ENCODE assay signal across 12 cellular contexts in the genomic region with DNA sequence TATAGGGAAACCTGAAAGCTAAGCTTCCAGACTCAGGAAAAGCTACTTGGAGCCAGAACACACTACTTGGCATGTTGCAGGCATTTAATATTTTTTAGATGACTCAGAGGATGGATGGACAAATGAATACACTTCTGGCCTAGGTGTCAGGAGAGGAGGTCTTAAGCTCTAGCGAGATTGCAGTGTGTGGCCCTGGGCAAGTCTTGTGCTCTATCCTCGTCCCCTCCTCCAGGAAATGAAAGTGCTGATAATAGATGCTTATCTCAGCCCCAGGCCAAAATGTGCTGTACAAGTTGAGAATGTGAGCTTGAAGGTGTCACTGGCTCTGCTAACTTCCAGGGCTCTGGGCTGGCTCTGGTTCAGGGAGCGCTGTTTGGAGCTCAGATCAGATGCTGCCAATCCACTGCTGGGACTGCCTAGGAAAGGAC.
DNase-seq lines count a peak whose midpoint lies in the region; ATAC-seq and TF ChIP-seq lines count a peak whose summit lies in the region.
"Had no signal": no experiment of that assay in that cellular context is flagged by ENCODE, and none has a peak within 500 bp of the region (broad histone marks: within the 10 kb centered on the region; RNA-seq: fewer than 3 reads in every experiment).

No MANE protein-coding gene starts in this region.

- DNase-seq in GM03348 (ENCODE audit: low spot score) = peak; percentile 76
- DNase-seq in RKO (ENCODE audit: low spot score) = peak; percentile 28
- peak; percentile 10 for DNase-seq in fibroblast of peridontal ligament (ENCODE audit: extremely low read depth)
- peak in 1 of 2 donors; percentile 75 for DNase-seq in psoas muscle
- DNase-seq in activated CD4-positive, alpha-beta memory T cell treated with anti-CD3 and anti-CD28 coated beads for 36 hours = no peak
- DNase-seq in activated CD8-positive, alpha-beta memory T cell treated with anti-CD3 and anti-CD28 coated beads for 24 hours = no peak
- DNase-seq in activated CD4-positive, alpha-beta T cell treated with anti-CD3 and anti-CD28 coated beads, Interleukin-2, amount 10 ng/mL, durations not matched to agents 24 days and 14 days = no peak
- DNase-seq: activated CD4-positive, CD25-positive, alpha-beta regulatory T cell; amygdala; NCI-H526; transverse colon had no signal

- H3K36me3 ChIP-seq in psoas muscle (ENCODE audit: insufficient read depth in 1 of 2, low read depth in 1 of 2) = no peaks in the 10 kb centered on the region
- H3K36me3 ChIP-seq: transverse colon had no signal

- no peaks in the 10 kb centered on the region for H3K9me3 Mint-ChIP-seq in activated CD4-positive, alpha-beta memory T cell treated with anti-CD3 and anti-CD28 coated beads for 36 hours
- H3K9me3 Mint-ChIP-seq in activated CD4-positive, alpha-beta T cell treated with anti-CD3 and anti-CD28 coated beads, Interleukin-2, amount 10 ng/mL, durations not matched to agents 24 days and 14 days = no peaks in the 10 kb centered on the region

- H3K4me1 ChIP-seq in psoas muscle = peaks cover 31% of the 10 kb centered on the region

- TF ChIP-seq CTCF in psoas muscle (IDR thresholded peaks at IDR 0.05) = no peak

- no peak overlapping the region for H3K4me3 ChIP-seq in psoas muscle
- H3K4me3 ChIP-seq: transverse colon had no signal

- no peak overlapping the region for H3K4me3 Mint-ChIP-seq in activated CD4-positive, alpha-beta memory T cell treated with anti-CD3 and anti-CD28 coated beads for 36 hours
- no peak overlapping the region for H3K4me3 Mint-ChIP-seq in activated CD4-positive, alpha-beta T cell treated with anti-CD3 and anti-CD28 coated beads, Interleukin-2, amount 10 ng/mL, durations not matched to agents 24 days and 14 days

- no peak overlapping the region for H3K27ac Mint-ChIP-seq in activated CD4-positive, alpha-beta memory T cell treated with anti-CD3 and anti-CD28 coated beads for 36 hours
- no peak overlapping the region for H3K27ac Mint-ChIP-seq in activated CD4-positive, alpha-beta T cell treated with anti-CD3 and anti-CD28 coated beads, Interleukin-2, amount 10 ng/mL, durations not matched to agents 24 days and 14 days

- ATAC-seq in psoas muscle (peak; percentile 67 to 84 (median 76)), GM21576 (IDR thresholded peaks at IDR 0.05; ENCODE audit: unreplicated experiment) (no peak)

- intact Hi-C loops in psoas muscle (cut with DNase I) = loop anchor here in 1 of 2 donors (5.0 kb wide), 1 partner anchor 134 kb away; no protein-coding TSS in a partner anchor
- intact Hi-C loops in activated CD4-positive, alpha-beta memory T cell treated with anti-CD3 and anti-CD28 coated beads for 36 hours (cut with micrococcal nuclease) = no loop called here
- intact Hi-C loops in activated CD4-positive, alpha-beta T cell treated with anti-CD3 and anti-CD28 coated beads, Interleukin-2, amount 10 ng/mL, durations not matched to agents 24 days and 14 days (cut with micrococcal nuclease) = no loop called here

- peak overlapping the region; percentile 61 for H3K27ac ChIP-seq in psoas muscle
- H3K27ac ChIP-seq: transverse colon had no signal

- WGBS in psoas muscle, 3 donors = 21 to 48% (median 24%) methylated on average over 3 of the region's 3 CpGs

- peaks cover 5% of the 10 kb centered on the region for H3K27me3 Mint-ChIP-seq in activated CD4-positive, alpha-beta memory T cell treated with anti-CD3 and anti-CD28 coated beads for 36 hours
- no peaks in the 10 kb centered on the region for H3K27me3 Mint-ChIP-seq in activated CD4-positive, alpha-beta T cell treated with anti-CD3 and anti-CD28 coated beads, Interleukin-2, amount 10 ng/mL, durations not matched to agents 24 days and 14 days

- no peaks in the 10 kb centered on the region for H3K27me3 ChIP-seq in psoas muscle (ENCODE audit: insufficient read depth in 3 of 3, low read length in 2 of 3)
- H3K27me3 ChIP-seq: transverse colon had no signal

- H3K36me3 Mint-ChIP-seq in activated CD4-positive, alpha-beta memory T cell treated with anti-CD3 and anti-CD28 coated beads for 36 hours = no peaks in the 10 kb centered on the region
- H3K36me3 Mint-ChIP-seq in activated CD4-positive, alpha-beta T cell treated with anti-CD3 and anti-CD28 coated beads, Interleukin-2, amount 10 ng/mL, durations not matched to agents 24 days and 14 days (ENCODE audit: low read depth) = no peaks in the 10 kb centered on the region

- no peaks in the 10 kb centered on the region for H3K9me3 ChIP-seq in psoas muscle
- H3K9me3 ChIP-seq: transverse colon had no signal

- CTCF ChIA-PET in activated CD4-positive, alpha-beta memory T cell treated with anti-CD3 and anti-CD28 coated beads for 36 hours (lab: Charles Lee) = interaction anchor here (1.1 kb wide), 1 partner anchor 47 kb away, joined by 3 read pairs; no protein-coding TSS in a partner anchor

- POLR2A ChIA-PET in activated CD4-positive, alpha-beta memory T cell treated with anti-CD3 and anti-CD28 coated beads for 36 hours (lab: Charles Lee) = no interaction called here

- H3K4me1 Mint-ChIP-seq in activated CD4-positive, alpha-beta memory T cell treated with anti-CD3 and anti-CD28 coated beads for 36 hours (ENCODE audit: low read depth) = no peaks in the 10 kb centered on the region
- no peaks in the 10 kb centered on the region for H3K4me1 Mint-ChIP-seq in activated CD4-positive, alpha-beta T cell treated with anti-CD3 and anti-CD28 coated beads, Interleukin-2, amount 10 ng/mL, durations not matched to agents 24 days and 14 days

Comparison
In these comparisons a context has a peak if more than half of its experiments do, and no peak if none do; other contexts are left out.
1. DNase-seq: peak in GM03348 (single experiment), RKO (single experiment) and fibroblast of peridontal ligament (single experiment); none in activated CD4-positive, alpha-beta memory T cell treated with anti-CD3 and anti-CD28 coated beads for 36 hours (single experiment), activated CD8-positive, alpha-beta memory T cell treated with anti-CD3 and anti-CD28 coated beads for 24 hours (single experiment) and activated CD4-positive, alpha-beta T cell treated with anti-CD3 and anti-CD28 coated beads, Interleukin-2, amount 10 ng/mL, durations not matched to agents 24 days and 14 days (single experiment).